In the genomic region with DNA sequence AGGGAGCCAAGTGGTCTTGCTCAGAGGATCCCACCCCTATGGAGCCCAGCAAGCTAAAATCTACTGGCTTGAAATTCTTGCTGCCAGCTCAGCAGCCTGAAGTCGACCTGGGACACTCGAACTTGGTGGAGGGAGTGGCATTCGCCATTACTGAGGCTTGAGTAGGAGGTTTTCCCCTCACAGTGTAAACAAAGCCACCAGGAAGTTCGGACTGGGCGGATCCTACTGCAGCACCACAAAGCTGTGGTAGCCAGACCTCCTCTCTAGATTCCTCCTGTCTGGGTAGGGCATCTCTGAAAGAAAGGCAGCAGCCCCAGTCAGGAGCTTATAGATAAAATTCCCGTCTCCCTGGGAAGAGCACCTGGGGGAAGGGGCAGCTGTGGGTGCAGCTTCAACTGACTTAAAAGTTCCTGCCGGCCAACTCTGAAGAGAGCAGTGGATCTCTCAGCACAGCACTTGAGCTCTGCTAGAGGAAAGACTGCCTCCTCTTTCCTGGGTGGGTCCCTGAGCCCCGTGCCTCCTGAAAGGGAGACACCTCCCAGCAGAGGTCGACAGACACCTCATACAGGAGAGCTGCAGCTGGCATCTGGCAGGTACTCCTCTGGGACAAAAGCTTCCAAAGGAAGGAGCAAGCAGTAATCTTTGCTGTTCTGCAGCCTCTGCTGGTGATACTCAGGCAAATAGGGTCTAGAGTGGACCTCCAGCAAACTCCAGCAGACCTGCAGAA, we compare ENCODE assay signal across 1 cellular context.
TF ChIP-seq lines count a peak whose summit lies in the region.

No MANE protein-coding gene starts in this region.

TF ChIP-seq in H1, 55 proteins besides CTCF, POLR2A, EP300 and RAD21:
- TF ChIP-seq, protein P1, sequence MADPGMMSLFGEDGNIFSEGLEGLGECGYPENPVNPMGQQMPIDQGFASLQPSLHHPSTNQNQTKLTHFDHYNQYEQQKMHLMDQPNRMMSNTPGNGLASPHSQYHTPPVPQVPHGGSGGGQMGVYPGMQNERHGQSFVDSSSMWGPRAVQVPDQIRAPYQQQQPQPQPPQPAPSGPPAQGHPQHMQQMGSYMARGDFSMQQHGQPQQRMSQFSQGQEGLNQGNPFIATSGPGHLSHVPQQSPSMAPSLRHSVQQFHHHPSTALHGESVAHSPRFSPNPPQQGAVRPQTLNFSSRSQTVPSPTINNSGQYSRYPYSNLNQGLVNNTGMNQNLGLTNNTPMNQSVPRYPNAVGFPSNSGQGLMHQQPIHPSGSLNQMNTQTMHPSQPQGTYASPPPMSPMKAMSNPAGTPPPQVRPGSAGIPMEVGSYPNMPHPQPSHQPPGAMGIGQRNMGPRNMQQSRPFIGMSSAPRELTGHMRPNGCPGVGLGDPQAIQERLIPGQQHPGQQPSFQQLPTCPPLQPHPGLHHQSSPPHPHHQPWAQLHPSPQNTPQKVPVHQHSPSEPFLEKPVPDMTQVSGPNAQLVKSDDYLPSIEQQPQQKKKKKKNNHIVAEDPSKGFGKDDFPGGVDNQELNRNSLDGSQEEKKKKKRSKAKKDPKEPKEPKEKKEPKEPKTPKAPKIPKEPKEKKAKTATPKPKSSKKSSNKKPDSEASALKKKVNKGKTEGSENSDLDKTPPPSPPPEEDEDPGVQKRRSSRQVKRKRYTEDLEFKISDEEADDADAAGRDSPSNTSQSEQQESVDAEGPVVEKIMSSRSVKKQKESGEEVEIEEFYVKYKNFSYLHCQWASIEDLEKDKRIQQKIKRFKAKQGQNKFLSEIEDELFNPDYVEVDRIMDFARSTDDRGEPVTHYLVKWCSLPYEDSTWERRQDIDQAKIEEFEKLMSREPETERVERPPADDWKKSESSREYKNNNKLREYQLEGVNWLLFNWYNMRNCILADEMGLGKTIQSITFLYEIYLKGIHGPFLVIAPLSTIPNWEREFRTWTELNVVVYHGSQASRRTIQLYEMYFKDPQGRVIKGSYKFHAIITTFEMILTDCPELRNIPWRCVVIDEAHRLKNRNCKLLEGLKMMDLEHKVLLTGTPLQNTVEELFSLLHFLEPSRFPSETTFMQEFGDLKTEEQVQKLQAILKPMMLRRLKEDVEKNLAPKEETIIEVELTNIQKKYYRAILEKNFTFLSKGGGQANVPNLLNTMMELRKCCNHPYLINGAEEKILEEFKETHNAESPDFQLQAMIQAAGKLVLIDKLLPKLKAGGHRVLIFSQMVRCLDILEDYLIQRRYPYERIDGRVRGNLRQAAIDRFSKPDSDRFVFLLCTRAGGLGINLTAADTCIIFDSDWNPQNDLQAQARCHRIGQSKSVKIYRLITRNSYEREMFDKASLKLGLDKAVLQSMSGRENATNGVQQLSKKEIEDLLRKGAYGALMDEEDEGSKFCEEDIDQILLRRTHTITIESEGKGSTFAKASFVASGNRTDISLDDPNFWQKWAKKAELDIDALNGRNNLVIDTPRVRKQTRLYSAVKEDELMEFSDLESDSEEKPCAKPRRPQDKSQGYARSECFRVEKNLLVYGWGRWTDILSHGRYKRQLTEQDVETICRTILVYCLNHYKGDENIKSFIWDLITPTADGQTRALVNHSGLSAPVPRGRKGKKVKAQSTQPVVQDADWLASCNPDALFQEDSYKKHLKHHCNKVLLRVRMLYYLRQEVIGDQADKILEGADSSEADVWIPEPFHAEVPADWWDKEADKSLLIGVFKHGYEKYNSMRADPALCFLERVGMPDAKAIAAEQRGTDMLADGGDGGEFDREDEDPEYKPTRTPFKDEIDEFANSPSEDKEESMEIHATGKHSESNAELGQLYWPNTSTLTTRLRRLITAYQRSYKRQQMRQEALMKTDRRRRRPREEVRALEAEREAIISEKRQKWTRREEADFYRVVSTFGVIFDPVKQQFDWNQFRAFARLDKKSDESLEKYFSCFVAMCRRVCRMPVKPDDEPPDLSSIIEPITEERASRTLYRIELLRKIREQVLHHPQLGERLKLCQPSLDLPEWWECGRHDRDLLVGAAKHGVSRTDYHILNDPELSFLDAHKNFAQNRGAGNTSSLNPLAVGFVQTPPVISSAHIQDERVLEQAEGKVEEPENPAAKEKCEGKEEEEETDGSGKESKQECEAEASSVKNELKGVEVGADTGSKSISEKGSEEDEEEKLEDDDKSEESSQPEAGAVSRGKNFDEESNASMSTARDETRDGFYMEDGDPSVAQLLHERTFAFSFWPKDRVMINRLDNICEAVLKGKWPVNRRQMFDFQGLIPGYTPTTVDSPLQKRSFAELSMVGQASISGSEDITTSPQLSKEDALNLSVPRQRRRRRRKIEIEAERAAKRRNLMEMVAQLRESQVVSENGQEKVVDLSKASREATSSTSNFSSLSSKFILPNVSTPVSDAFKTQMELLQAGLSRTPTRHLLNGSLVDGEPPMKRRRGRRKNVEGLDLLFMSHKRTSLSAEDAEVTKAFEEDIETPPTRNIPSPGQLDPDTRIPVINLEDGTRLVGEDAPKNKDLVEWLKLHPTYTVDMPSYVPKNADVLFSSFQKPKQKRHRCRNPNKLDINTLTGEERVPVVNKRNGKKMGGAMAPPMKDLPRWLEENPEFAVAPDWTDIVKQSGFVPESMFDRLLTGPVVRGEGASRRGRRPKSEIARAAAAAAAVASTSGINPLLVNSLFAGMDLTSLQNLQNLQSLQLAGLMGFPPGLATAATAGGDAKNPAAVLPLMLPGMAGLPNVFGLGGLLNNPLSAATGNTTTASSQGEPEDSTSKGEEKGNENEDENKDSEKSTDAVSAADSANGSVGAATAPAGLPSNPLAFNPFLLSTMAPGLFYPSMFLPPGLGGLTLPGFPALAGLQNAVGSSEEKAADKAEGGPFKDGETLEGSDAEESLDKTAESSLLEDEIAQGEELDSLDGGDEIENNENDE (IDR thresholded peaks at IDR 0.05; ENCODE audit: insufficient replicate concordance, low read length) = no peak
- TF ChIP-seq KDM1A (IDR thresholded peaks at IDR 0.05; ENCODE audit: borderline replicate concordance, low read length) = no peak
- no peak for TF ChIP-seq ZNF274 (IDR thresholded peaks at IDR 0.05; ENCODE audit: borderline replicate concordance, extremely low read depth, low read length)
- TF ChIP-seq SP4 (IDR thresholded peaks at IDR 0.05; ENCODE audit: low read length) = no peak
- no peak for TF ChIP-seq GTF2F1 (IDR thresholded peaks at IDR 0.05; ENCODE audit: borderline replicate concordance, low read depth, low read length)
- no peak for TF ChIP-seq FOSL1 (IDR thresholded peaks at IDR 0.05; ENCODE audit: insufficient read depth, low read depth, low read length)
- TF ChIP-seq SRF (IDR thresholded peaks at IDR 0.05; ENCODE audit: low read depth, low read length) = no peak
- no peak for TF ChIP-seq POLR2AphosphoS5 (IDR thresholded peaks at IDR 0.05; ENCODE audit: low read depth, low read length)
- TF ChIP-seq JUN (IDR thresholded peaks at IDR 0.05; ENCODE audit: low read depth, low read length) = no peak
TF ChIP-seq in H1: peak in this region for 0.
